15 cellular contexts compared by ENCODE assay signal in the genomic region with DNA sequence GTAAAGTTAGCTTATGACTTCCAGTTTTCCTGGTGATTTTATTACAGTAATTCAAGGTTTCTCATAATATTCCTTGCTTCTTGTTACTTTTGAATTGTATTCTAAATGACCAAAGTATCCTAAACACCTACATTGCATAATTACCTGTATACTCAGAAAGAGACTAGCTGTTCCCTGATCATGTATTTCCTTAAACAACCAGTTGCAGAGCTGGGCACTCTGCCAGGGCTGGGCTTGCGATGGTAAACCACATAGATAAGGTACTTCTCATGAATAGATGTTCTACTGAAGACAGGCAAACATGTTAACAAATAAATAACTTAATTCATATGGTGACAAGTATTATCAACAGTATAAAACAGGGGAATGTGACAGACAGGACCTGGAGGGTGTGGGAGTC.
DNase-seq lines count a peak whose midpoint lies in the region; ATAC-seq and TF ChIP-seq lines count a peak whose summit lies in the region.
"Had no signal": no experiment of that assay in that cellular context is flagged by ENCODE, and none has a peak within 500 bp of the region (broad histone marks: within the 10 kb centered on the region; RNA-seq: fewer than 3 reads in every experiment).

No MANE protein-coding gene starts in this region.

- intact Hi-C loops in testis (cut with DNase I; ENCODE audit: low total_unique reads): no loop called here

- ATAC-seq in GM21619 (IDR thresholded peaks at IDR 0.05; ENCODE audit: unreplicated experiment): no peak
- ATAC-seq: effector memory CD8-positive, alpha-beta T cell; pancreas had no signal

- WGBS in testis, 2 donors: 35 to 42% methylated on average over 1 of the region's 1 CpG

- H3K27ac ChIP-seq in testis: no peak overlapping the region
- H3K27ac ChIP-seq: pancreas, spleen had no signal

- H3K4me1 ChIP-seq in testis: peaks cover 10% of the 10 kb centered on the region
- H3K4me1 ChIP-seq: pancreas had no signal

- H3K36me3 ChIP-seq in testis (ENCODE audit: low read depth, missing control alignments): no peaks in the 10 kb centered on the region
- H3K36me3 ChIP-seq: pancreas, spleen had no signal

- H3K27me3 ChIP-seq in testis: no peaks in the 10 kb centered on the region
- H3K27me3 ChIP-seq: pancreas had no signal

- TF ChIP-seq POLR2A in testis (IDR thresholded peaks at IDR 0.05): no peak

- no peak for TF ChIP-seq CTCF in epithelial cell of esophagus (IDR thresholded peaks at IDR 0.05; ENCODE audit: insufficient read depth, low read depth, low read length, missing control alignments)
- TF ChIP-seq CTCF in testis (IDR thresholded peaks at IDR 0.05): no peak

- H3K4me3 ChIP-seq in epithelial cell of esophagus (ENCODE audit: low read length): no peak overlapping the region
- no peak overlapping the region for H3K4me3 ChIP-seq in testis
- H3K4me3 ChIP-seq: pancreas, spleen had no signal

- H3K9me3 ChIP-seq in testis: no peaks in the 10 kb centered on the region
- H3K9me3 ChIP-seq: pancreas, spleen had no signal

- peak; percentile 9 for DNase-seq in SKM-1 treated with dmso at 0.1 percent for 144 hours (lab: John Stamatoyannopoulos, UW; ENCODE audit: unreplicated experiment)
- no peak for DNase-seq in SKM-1 (lab: John Stamatoyannopoulos, UW; ENCODE audit: unreplicated experiment)
- DNase-seq in NCI-H69 (lab: John Stamatoyannopoulos, UW): peak; percentile 13
- peak; percentile 25 for DNase-seq in epithelial cell of esophagus (ENCODE audit: low read depth)
- peak; percentile 50 for DNase-seq in testis
- DNase-seq in GOT3 (lab: John Stamatoyannopoulos, UW): no peak
- DNase-seq in foreskin melanocyte: no peak
- DNase-seq: ACHN; activated gamma-delta T cell treated with Interleukin-2 at 50 U/mL for 16 hours; CD8-positive, alpha-beta memory T cell; effector memory CD8-positive, alpha-beta T cell; foreskin fibroblast; spleen had no signal

Comparison
In these comparisons a context has a peak if more than half of its experiments do, and no peak if none do; other contexts are left out.
1. DNase-seq: peak in SKM-1 treated with dmso at 0.1 percent for 144 hours (single experiment), NCI-H69 (single experiment), epithelial cell of esophagus (single experiment) and testis (single experiment); none in SKM-1 (single experiment), GOT3 (single experiment) and foreskin melanocyte (single experiment).